ENCODE assay signal across 8 cellular contexts in genomic region chr14:91323671-91324605, GRCh38.
A peak's percentile ranks its signal among the peaks of the same experiment; 100 is the strongest.
DNase-seq lines count a peak whose midpoint lies in the region; ATAC-seq lines count a peak whose summit lies in the region.

No MANE protein-coding gene starts in this region.

- ATAC-seq in GM18907 (IDR thresholded peaks at IDR 0.05; ENCODE audit: unreplicated experiment) (peak; percentile 61), HG03135 (IDR thresholded peaks at IDR 0.05; ENCODE audit: unreplicated experiment) (peak; percentile 61)

- DNase-seq in AML-193 (lab: John Stamatoyannopoulos, UW), result peak; percentile 63 to 67
- peak; percentile 88 for DNase-seq in NCI-H510A treated with DMSO at 0.1 percent for 48 hours (lab: John Stamatoyannopoulos, UW)
- peak; percentile 96 to 98 for DNase-seq in activated CD4-positive, alpha-beta T cell treated with anti-CD3 and anti-CD28 coated beads, Interleukin-2, amount 50 U/mL, for 24 hours (ENCODE audit: low read depth in 1 of 2, low spot score in 1 of 2)
- peak; percentile 97 to 98 for DNase-seq in dermis microvascular lymphatic vessel endothelial cell (ENCODE audit: low read depth in 2 of 2)
- peak; percentile 88 for DNase-seq in medulla oblongata (ENCODE audit: extremely low spot score)
- DNase-seq in stimulated activated CD8-positive, alpha-beta memory T cell treated with anti-CD3 and anti-CD28 coated beads, Interleukin-12 subunit alpha, Interleukin-12 subunit beta, amount 100 ng/mL, for 24 hours (ENCODE audit: extremely low read depth), result peak; percentile 89

Comparison
In these comparisons a context has a peak if more than half of its experiments do, and no peak if none do; other contexts are left out.
1. Peak in every context shown above with its lines: DNase-seq and ATAC-seq.